7 cellular contexts compared by ENCODE assay signal in genomic region chr17:76815907-76816589, GRCh38. TPM values are rescaled to one million over a fixed set of nuclear protein-coding genes. Genes with fewer than 3 reads are reported as not detected.
DNase-seq lines count a peak whose midpoint lies in the region; ATAC-seq and TF ChIP-seq lines count a peak whose summit lies in the region.
"Not testable (repeated sequence)": the region's sequence is repeated elsewhere in the genome, so short reads cannot be mapped to it uniquely, and the experiment has no call there.

No MANE protein-coding gene starts in this region.

- TF ChIP-seq CTCF in CD4-positive, alpha-beta T cell (IDR thresholded peaks at IDR 0.05); HEK293 (tag by site-specific recombination; IDR thresholded peaks at IDR 0.05); OCI-LY7 (conservative IDR thresholded peaks at IDR 0.05; ENCODE audit: low read length); VCaP (conservative IDR thresholded peaks at IDR 0.05): not testable (repeated sequence)

- H3K4me3 ChIP-seq in HEK293 (ENCODE audit: low read depth, low read length); OCI-LY7 (ENCODE audit: low read depth, low read length, poor library complexity, severe bottlenecking): not testable (repeated sequence)

- not testable (repeated sequence) for H3K36me3 ChIP-seq in HEK293 (ENCODE audit: control insufficient read depth in 2 of 2, insufficient read depth in 1 of 2, low read length in 2 of 2); OCI-LY7 (ENCODE audit: insufficient read depth, low read length)

- not testable (repeated sequence) for H3K9me3 Mint-ChIP-seq in CD4-positive, alpha-beta T cell; activated T-cell treated with anti-CD3 and anti-CD28 coated beads, Interleukin-2, amount 50 U/mL, for 4 hours; central memory CD8-positive, alpha-beta T cell; naive thymus-derived CD8-positive, alpha-beta T cell

- intact Hi-C loops in CD4-positive, alpha-beta T cell (cut with DNase I, micrococcal nuclease) = loop anchor here (1.0 to 2.0 kb wide), 4 partner anchors 89 to 251 kb away; no protein-coding TSS in a partner anchor
- intact Hi-C loops in OCI-LY7 (cut with micrococcal nuclease; ENCODE audit: unreplicated experiment) = loop anchor here (1.0 to 5.0 kb wide), 7 partner anchors 23 to 251 kb away; no protein-coding TSS in a partner anchor

- not testable (repeated sequence) for H3K4me1 Mint-ChIP-seq in CD4-positive, alpha-beta T cell (ENCODE audit: low read depth); activated T-cell treated with anti-CD3 and anti-CD28 coated beads, Interleukin-2, amount 50 U/mL, for 4 hours (ENCODE audit: low read depth); central memory CD8-positive, alpha-beta T cell
- peaks cover 5 to 12% (median 9%) of the 10 kb centered on the region in 4 donors for H3K4me1 Mint-ChIP-seq in naive thymus-derived CD8-positive, alpha-beta T cell

- not testable (repeated sequence) for H3K27me3 ChIP-seq in CD4-positive, alpha-beta T cell (ENCODE audit: control insufficient read depth, insufficient read depth, low read length)

- CTCF ChIA-PET in CD4-positive, alpha-beta T cell (lab: Charles Lee) = interaction anchor here (1.6 kb wide), 1 partner anchor 240 kb away, joined by 4 read pairs; no protein-coding TSS in a partner anchor
- CTCF ChIA-PET in HEK293 (lab: Yijun Ruan, JAX) = interaction anchor here (0.6 to 2.4 kb wide), 12 partner anchors 9 to 366 kb away, joined by 3 to 11 read pairs (median 4); no protein-coding TSS in a partner anchor
- CTCF ChIA-PET in OCI-LY7 (lab: Charles Lee; ENCODE audit: unreplicated experiment) = interaction anchor here (0.6 to 0.7 kb wide), 3 partner anchors 28 to 221 kb away, joined by 3 to 5 read pairs (median 3); no protein-coding TSS in a partner anchor

- H3K27ac Mint-ChIP-seq in CD4-positive, alpha-beta T cell; central memory CD8-positive, alpha-beta T cell (ENCODE audit: low read depth): not testable (repeated sequence)
- H3K27ac Mint-ChIP-seq in naive thymus-derived CD8-positive, alpha-beta T cell = peak overlapping the region in 3 of 10 donors; percentile 34 to 67 (median 58)

- H3K4me1 ChIP-seq in HEK293 (ENCODE audit: control insufficient read depth, insufficient read depth, low read length) = not testable (repeated sequence)
- H3K4me1 ChIP-seq in OCI-LY7 (ENCODE audit: insufficient read depth, low read length, poor library complexity, severe bottlenecking) = peaks cover 41% of the 10 kb centered on the region

- H3K4me3 Mint-ChIP-seq in CD4-positive, alpha-beta T cell; activated T-cell treated with anti-CD3 and anti-CD28 coated beads, Interleukin-2, amount 50 U/mL, for 4 hours; central memory CD8-positive, alpha-beta T cell: not testable (repeated sequence)
- H3K4me3 Mint-ChIP-seq in naive thymus-derived CD8-positive, alpha-beta T cell = peak overlapping the region in 3 of 10 donors; percentile 15 to 67 (median 49)

- H3K4me2 ChIP-seq in OCI-LY7 (ENCODE audit: low read length) = peak overlapping the region; percentile 45

- not testable (repeated sequence) for H3K79me2 ChIP-seq in OCI-LY7 (ENCODE audit: insufficient read depth, low read depth, low read length)

- POLR2A ChIA-PET in CD4-positive, alpha-beta T cell (lab: Charles Lee); HEK293 (lab: Yijun Ruan, JAX): not testable (repeated sequence)
- POLR2A ChIA-PET in OCI-LY7 (lab: Charles Lee) = interaction anchor here (0.7 to 1.6 kb wide), 3 partner anchors 9 to 83 kb away, joined by 3 read pairs; no protein-coding TSS in a partner anchor
- POLR2A ChIA-PET in naive thymus-derived CD8-positive, alpha-beta T cell (lab: Charles Lee) = interaction anchor here (0.7 to 1.0 kb wide), 2 partner anchors 78 to 82 kb away, joined by 4 read pairs; partner anchors contain the start of gene MFSD11

- H3K27me3 Mint-ChIP-seq in CD4-positive, alpha-beta T cell; activated T-cell treated with anti-CD3 and anti-CD28 coated beads, Interleukin-2, amount 50 U/mL, for 4 hours (ENCODE audit: low read depth); central memory CD8-positive, alpha-beta T cell; naive thymus-derived CD8-positive, alpha-beta T cell: not testable (repeated sequence)

- H3K36me3 Mint-ChIP-seq in CD4-positive, alpha-beta T cell (ENCODE audit: low read depth); activated T-cell treated with anti-CD3 and anti-CD28 coated beads, Interleukin-2, amount 50 U/mL, for 4 hours (ENCODE audit: insufficient read depth); central memory CD8-positive, alpha-beta T cell (ENCODE audit: insufficient read depth); naive thymus-derived CD8-positive, alpha-beta T cell: not testable (repeated sequence)

- DNase-seq in CD4-positive, alpha-beta T cell; OCI-LY7 (ENCODE audit: low spot score); activated T-cell treated with anti-CD3 and anti-CD28 coated beads, Interleukin-2, amount 50 U/mL, for 4 hours; central memory CD8-positive, alpha-beta T cell (ENCODE audit: low spot score in 2 of 2); naive thymus-derived CD8-positive, alpha-beta T cell: not testable (repeated sequence)

- not testable (repeated sequence) for H4K20me1 ChIP-seq in OCI-LY7 (ENCODE audit: insufficient read depth, low read length)

- ATAC-seq in CD4-positive, alpha-beta T cell (ENCODE audit: poor library complexity) = peak; percentile 55
- peak; percentile 52 to 58 for ATAC-seq in activated T-cell treated with anti-CD3 and anti-CD28 coated beads, Interleukin-2, amount 50 U/mL, for 4 hours
- ATAC-seq in central memory CD8-positive, alpha-beta T cell (replicated peaks; ENCODE audit: extremely low read depth, poor library complexity, severe bottlenecking) = peak; percentile 28
- ATAC-seq in naive thymus-derived CD8-positive, alpha-beta T cell = peak; percentile 75 to 76

- not testable (repeated sequence) for BruUV-seq in OCI-LY7 (replicated peaks; lab: Mats Ljungman, UMichigan)

- not testable (repeated sequence) for H3K9me3 ChIP-seq in CD4-positive, alpha-beta T cell (ENCODE audit: control insufficient read depth, low read length); HEK293 (ENCODE audit: control insufficient read depth, insufficient read depth, low read depth, low read length); OCI-LY7 (ENCODE audit: low read length)

- H3K27ac ChIP-seq in CD4-positive, alpha-beta T cell (ENCODE audit: low read depth, low read length); HEK293 (ENCODE audit: extremely low read depth, low read depth, low read length): not testable (repeated sequence)
- H3K27ac ChIP-seq in OCI-LY7 (ENCODE audit: low read depth, low read length, poor library complexity, severe bottlenecking) (peak overlapping the region; percentile 31), VCaP (peak overlapping the region; percentile 33)

- H2AFZ ChIP-seq in OCI-LY7 (ENCODE audit: low read length) = peak overlapping the region; percentile 86

- not testable (repeated sequence) for H3K9me2 ChIP-seq in OCI-LY7 (ENCODE audit: insufficient read depth, low read length)

TF ChIP-seq in HEK293, 187 proteins besides CTCF, POLR2A, EP300 and RAD21:
- TF ChIP-seq ZNF366 (tag by site-specific recombination; conservative IDR thresholded peaks at IDR 0.05) = peak; percentile 91
TF ChIP-seq in HEK293: peak in this region for 1; not testable (repeated sequence) for 186.

RNA-seq across cellular contexts. Expression of gene MGAT5B, which starts 52.2 kb away (rescaled TPM):
- total RNA-seq in CD4-positive, alpha-beta T cell = under 1 TPM; 0.28 to 0.77 TPM
- 1.3 and 2.5 TPM in 2 replicates for total RNA-seq in OCI-LY7 (2014; rRNA removed; shearing (Covaris generic))
- 1.4 and 2.3 TPM in 2 replicates for total RNA-seq in OCI-LY7 (2022)
- under 1 TPM; 0.18 to 0.41 (median 0.21) TPM for total RNA-seq in activated T-cell treated with anti-CD3 and anti-CD28 coated beads, Interleukin-2, amount 50 U/mL, for 4 hours
- 1 to 10 TPM; 1.7 to 2.0 TPM for total RNA-seq in naive thymus-derived CD8-positive, alpha-beta T cell
- not detected for polyA plus RNA-seq in naive thymus-derived CD8-positive, alpha-beta T cell
